Comparison of ENCODE assay signal across 8 cellular contexts in the genomic region with DNA sequence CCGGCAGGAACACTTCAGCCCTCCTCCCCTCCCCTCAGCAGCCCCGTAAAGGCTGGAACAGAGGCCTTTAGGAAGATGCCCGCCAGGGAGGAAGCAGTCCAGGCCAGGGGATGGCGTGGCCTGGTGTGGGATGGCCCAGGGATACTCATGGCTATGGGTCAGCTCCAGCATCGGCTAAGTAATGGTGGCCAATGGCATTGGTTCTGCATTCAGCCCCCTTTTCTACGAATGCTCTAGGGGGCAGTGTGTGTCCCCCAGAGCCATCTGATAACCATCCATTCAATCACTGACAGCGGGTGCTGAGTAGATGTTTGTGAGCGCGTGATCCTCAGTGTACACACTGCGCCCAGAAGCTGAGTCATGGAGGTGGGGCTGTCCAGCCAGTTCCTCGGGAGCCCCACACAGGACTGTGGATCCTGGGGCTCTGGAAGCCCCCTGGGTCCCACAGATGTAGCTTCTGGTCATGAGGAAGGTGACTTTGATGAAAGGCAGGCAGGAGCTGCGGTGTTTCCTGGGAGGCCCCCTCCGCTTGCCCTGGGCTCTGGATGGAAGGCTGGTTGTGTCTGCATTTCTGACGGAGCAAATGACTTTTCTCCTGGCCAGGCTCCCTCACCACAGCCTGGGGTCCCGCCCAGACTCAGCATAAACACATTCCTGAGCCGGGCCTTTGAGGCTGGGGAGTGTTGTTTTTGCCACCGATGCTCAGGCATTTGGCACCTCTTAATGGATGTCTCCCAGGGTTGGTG. TPM values are rescaled to one million over a fixed set of nuclear protein-coding genes. Genes with fewer than 3 reads are reported as not detected.
DNase-seq lines count a peak whose midpoint lies in the region; ATAC-seq, FAIRE-seq and TF ChIP-seq lines count a peak whose summit lies in the region.

No MANE protein-coding gene starts in this region.

- H3K9me3 Mint-ChIP-seq in nephron progenitor cell = no peaks in the 10 kb centered on the region

- peaks cover 6% of the 10 kb centered on the region for H3K27me3 Mint-ChIP-seq in nephron progenitor cell (ENCODE audit: low read depth, poor library complexity)

- peak; percentile 75 for TF ChIP-seq CTCF in foreskin keratinocyte (conservative IDR thresholded peaks at IDR 0.05)
- TF ChIP-seq CTCF in nephron progenitor cell (IDR thresholded peaks at IDR 0.05) = no peak

- H3K4me1 ChIP-seq in foreskin keratinocyte = peaks cover 12% of the 10 kb centered on the region

- H3K27me3 ChIP-seq in foreskin keratinocyte = no peaks in the 10 kb centered on the region

- DNase-seq in GM04503 (ENCODE audit: low read depth) (peak; percentile 86), RCC 7860 (ENCODE audit: low spot score) (peak; percentile 37), foreskin keratinocyte (peak; percentile 72 to 85), skeletal muscle cell (ENCODE audit: low read depth) (peak; percentile 13), middle frontal gyrus (ENCODE audit: extremely low spot score, low spot score) (no peak), nephron progenitor cell (no peak)
- no peak for DNase-seq in activated CD4-positive, CD25-positive, alpha-beta regulatory T cell (lab: John Stamatoyannopoulos, UW)

- peaks cover 45% of the 10 kb centered on the region for H3K4me1 Mint-ChIP-seq in nephron progenitor cell

- H3K4me3 Mint-ChIP-seq in nephron progenitor cell = no peak overlapping the region

- ATAC-seq in foreskin keratinocyte = peak; percentile 87
- ATAC-seq in HG02870 (IDR thresholded peaks at IDR 0.05; ENCODE audit: unreplicated experiment) = no peak

- peaks cover 57% of the 10 kb centered on the region for H3K36me3 Mint-ChIP-seq in nephron progenitor cell (ENCODE audit: low read depth)

- H3K4me3 ChIP-seq in skeletal muscle cell (ENCODE audit: low read depth, low read length) = no peak overlapping the region

- no peak overlapping the region for H3K27ac Mint-ChIP-seq in nephron progenitor cell

- FAIRE-seq in RCC 7860 (lab: Jason Lieb, UNC) = no peak

- peak overlapping the region; percentile 94 for H3K27ac ChIP-seq in foreskin keratinocyte

RNA-seq across cellular contexts. Expression of a gene that starts 46.5 kb away (rescaled TPM):
- 31.9 and 44.6 TPM in 2 replicates for total RNA-seq in foreskin keratinocyte
- polyA plus RNA-seq in foreskin keratinocyte = 41.0 and 59.2 TPM in 2 replicates

Comparison
In these comparisons a context has a peak if more than half of its experiments do, and no peak if none do; other contexts are left out.
1. DNase-seq: peak in GM04503 (single experiment), RCC 7860 (single experiment), foreskin keratinocyte (2 of 2) and skeletal muscle cell (single experiment); none in activated CD4-positive, CD25-positive, alpha-beta regulatory T cell (0 of 4), middle frontal gyrus (single experiment) and nephron progenitor cell (single experiment).